31 cellular contexts compared by ENCODE assay signal in genomic region chr5:78636682-78637081, GRCh38. TPM values are rescaled to one million over a fixed set of nuclear protein-coding genes. Genes with fewer than 3 reads are reported as not detected.
"Had no signal": no experiment of that assay in that cellular context is flagged by ENCODE, and none has a peak within 500 bp of the region (broad histone marks: within the 10 kb centered on the region; RNA-seq: fewer than 3 reads in every experiment).

No MANE protein-coding gene starts in this region.

- H3K27me3 ChIP-seq: ascending aorta, esophagus muscularis mucosa, foreskin keratinocyte, heart right ventricle, neural progenitor cell, stomach, suprapubic skin, tibial nerve, uterus had no signal

- H3K27ac Mint-ChIP-seq: activated naive CD4-positive, alpha-beta T cell treated with anti-CD3 and anti-CD28 coated beads for 36 hours; activated naive CD8-positive, alpha-beta T cell treated with anti-CD3 and anti-CD28 coated beads for 36 hours; activated T-helper 1 cell treated with anti-CD3 and anti-CD28 coated beads, Interleukin-12 subunit alpha, Interleukin-12 subunit beta, Interleukin-2, Interleukin-4 antibody, amounts not matched to agents 30 ng/mL and 10 ng/mL and 1 ng/mL, durations not matched to agents 14 hours and 24 hours and 36 hours; dendritic cell treated with granulocyte-macrophage colony-stimulating factor and Interleukin-4, amounts not matched to agents 40 ng/mL and 50 ng/mL, for 4 days; neural progenitor cell; stimulated activated naive B cell treated with anti-CD40 and anti-IgM and Interleukin-4, amounts not matched to agents 10 μg/mL and 1 μg/mL and 100 μg/mL, for 72 hours had no signal

- H3K9me3 ChIP-seq: ascending aorta, esophagus muscularis mucosa, heart right ventricle, psoas muscle, stomach, suprapubic skin, tibial nerve, uterus had no signal

- DNase-seq: activated CD4-positive, alpha-beta T cell treated with anti-CD3 and anti-CD28 coated beads for 4 hours; activated CD4-positive, alpha-beta T cell treated with anti-CD3 and anti-CD28 coated beads, Interleukin-2, amount 50 U/mL, for 4 hours; activated CD8-positive, alpha-beta memory T cell treated with anti-CD3 and anti-CD28 coated beads for 24 hours; activated effector memory CD4-positive, alpha-beta T cell treated with anti-CD3 and anti-CD28 coated beads, Interleukin-2, amount 50 U/mL, for 16 hours; activated naive CD4-positive, alpha-beta T cell treated with anti-CD3 and anti-CD28 coated beads for 36 hours; activated naive CD8-positive, alpha-beta T cell treated with anti-CD3 and anti-CD28 coated beads for 36 hours; activated T-cell treated with anti-CD3 and anti-CD28 coated beads, Interleukin-2, amount 50 U/mL, for 1 hour; foreskin keratinocyte; heart right ventricle; kidney glomerular epithelial cell; naive B cell; occipital lobe; psoas muscle; stimulated activated CD4-positive, alpha-beta T cell treated with anti-CD3 and anti-CD28 coated beads, Interleukin-15, amount 100 ng/mL, for 24 hours; stimulated activated CD4-positive, alpha-beta T cell treated with anti-CD3 and anti-CD28 coated beads, Interleukin-2, amount 100 ng/mL, for 24 hours; stimulated activated naive B cell treated with anti-CD40 and anti-IgM and Interleukin-4, amounts not matched to agents 10 μg/mL and 1 μg/mL and 100 μg/mL, for 72 hours; stomach; uterus had no signal

- H3K27ac ChIP-seq: ascending aorta, foreskin keratinocyte, neural progenitor cell, parathyroid adenoma, psoas muscle, suprapubic skin had no signal

- H3K4me1 ChIP-seq: foreskin keratinocyte had no signal

- ATAC-seq: foreskin keratinocyte; left lobe of liver; psoas muscle; stimulated activated naive B cell treated with anti-CD40 and anti-IgM and Interleukin-4, amounts not matched to agents 10 μg/mL and 1 μg/mL and 100 μg/mL, for 72 hours had no signal

- H3K4me3 Mint-ChIP-seq: activated naive CD4-positive, alpha-beta T cell treated with anti-CD3 and anti-CD28 coated beads for 36 hours; activated naive CD8-positive, alpha-beta T cell treated with anti-CD3 and anti-CD28 coated beads for 36 hours; activated T-helper 1 cell treated with anti-CD3 and anti-CD28 coated beads, Interleukin-12 subunit alpha, Interleukin-12 subunit beta, Interleukin-2, Interleukin-4 antibody, amounts not matched to agents 30 ng/mL and 10 ng/mL and 1 ng/mL, durations not matched to agents 14 hours and 24 hours and 36 hours; brain; central memory CD8-positive, alpha-beta T cell; dendritic cell treated with granulocyte-macrophage colony-stimulating factor and Interleukin-4, amounts not matched to agents 40 ng/mL and 50 ng/mL, for 4 days; neural progenitor cell; stimulated activated naive B cell treated with anti-CD40 and anti-IgM and Interleukin-4, amounts not matched to agents 10 μg/mL and 1 μg/mL and 100 μg/mL, for 72 hours had no signal

- H3K9me3 Mint-ChIP-seq: activated naive CD4-positive, alpha-beta T cell treated with anti-CD3 and anti-CD28 coated beads for 36 hours; activated naive CD8-positive, alpha-beta T cell treated with anti-CD3 and anti-CD28 coated beads for 36 hours; activated T-helper 1 cell treated with anti-CD3 and anti-CD28 coated beads, Interleukin-12 subunit alpha, Interleukin-12 subunit beta, Interleukin-2, Interleukin-4 antibody, amounts not matched to agents 30 ng/mL and 10 ng/mL and 1 ng/mL, durations not matched to agents 14 hours and 24 hours and 36 hours; central memory CD8-positive, alpha-beta T cell; dendritic cell treated with granulocyte-macrophage colony-stimulating factor and Interleukin-4, amounts not matched to agents 40 ng/mL and 50 ng/mL, for 4 days; neural progenitor cell; stimulated activated naive B cell treated with anti-CD40 and anti-IgM and Interleukin-4, amounts not matched to agents 10 μg/mL and 1 μg/mL and 100 μg/mL, for 72 hours had no signal

- H3K36me3 Mint-ChIP-seq: activated naive CD8-positive, alpha-beta T cell treated with anti-CD3 and anti-CD28 coated beads for 36 hours had no signal

- H3K9ac ChIP-seq: neural progenitor cell, parathyroid adenoma had no signal

- H3K4me1 Mint-ChIP-seq: activated naive CD8-positive, alpha-beta T cell treated with anti-CD3 and anti-CD28 coated beads for 36 hours; central memory CD8-positive, alpha-beta T cell had no signal

- H3K27me3 Mint-ChIP-seq: brain; dendritic cell treated with granulocyte-macrophage colony-stimulating factor and Interleukin-4, amounts not matched to agents 40 ng/mL and 50 ng/mL, for 4 days; naive B cell; stimulated activated naive B cell treated with anti-CD40 and anti-IgM and Interleukin-4, amounts not matched to agents 10 μg/mL and 1 μg/mL and 100 μg/mL, for 72 hours had no signal

- H3K36me3 ChIP-seq: neural progenitor cell, suprapubic skin, uterus had no signal

- H3K4me3 ChIP-seq: ascending aorta, esophagus muscularis mucosa, heart right ventricle, lung, neural progenitor cell, psoas muscle, smooth muscle cell, stomach, suprapubic skin, tibial nerve, uterus had no signal

RNA-seq across cellular contexts. Expression of gene LHFPL2, which starts 11.9 kb away (rescaled TPM):
- total RNA-seq: activated naive CD4-positive, alpha-beta T cell treated with anti-CD3 and anti-CD28 coated beads for 36 hours had no signal
